ENCODE assay signal across 18 cellular contexts in genomic region chr1:172269084-172269483, GRCh38.
A peak's percentile ranks its signal among the peaks of the same experiment; 100 is the strongest.
DNase-seq lines count a peak whose midpoint lies in the region; ATAC-seq, FAIRE-seq and TF ChIP-seq lines count a peak whose summit lies in the region.
"Had no signal": no experiment of that assay in that cellular context is flagged by ENCODE, and none has a peak within 500 bp of the region (broad histone marks: within the 10 kb centered on the region; RNA-seq: fewer than 3 reads in every experiment).

No MANE protein-coding gene starts in this region.

- intact Hi-C loops in body of pancreas (cut with DNase I): no loop called here
- intact Hi-C loops in sigmoid colon (cut with DNase I): no loop called here

- H3K36me3 ChIP-seq in body of pancreas (replicated peaks in 1 of 2; ENCODE audit: insufficient read depth in 1 of 2, low read depth in 2 of 2) (no peaks in the 10 kb centered on the region), sigmoid colon (no peaks in the 10 kb centered on the region)
- H3K36me3 ChIP-seq: tibial artery had no signal

- no peaks in the 10 kb centered on the region for H3K9me3 ChIP-seq in A549
- H3K9me3 ChIP-seq in body of pancreas: no peaks in the 10 kb centered on the region
- H3K9me3 ChIP-seq in sigmoid colon: no peaks in the 10 kb centered on the region
- H3K9me3 ChIP-seq: tibial artery had no signal

- POLR2A ChIA-PET in A549 (lab: Yijun Ruan, JAX): interaction anchor here (1.3 to 1.5 kb wide), 2 partner anchors 53 to 90 kb away, joined by 10 to 18 read pairs; no protein-coding TSS in a partner anchor

- peak in 1 of 2 experiments; percentile 32 for DNase-seq in A549 (ENCODE audit: low read depth in 1 of 2, low spot score in 1 of 2)
- DNase-seq in DMS53 treated with DMSO at 0.1 percent for 48 hours (lab: John Stamatoyannopoulos, UW; ENCODE audit: unreplicated experiment): peak; percentile 52
- peak in 1 of 4 donors; percentile 26 for DNase-seq in body of pancreas
- no peak for DNase-seq in NCI-H446 (lab: John Stamatoyannopoulos, UW)
- DNase-seq in sigmoid colon: no peak
- no peak for DNase-seq in GM03348 (ENCODE audit: low spot score)
- DNase-seq in caudate nucleus (lab: John Stamatoyannopoulos, UW): no peak
- DNase-seq: activated CD8-positive, alpha-beta T cell treated with anti-CD3 and anti-CD28 coated beads, Interleukin-2, amount 10 ng/mL, durations not matched to agents 7 days and 5 days; amniotic stem cell; NCI-H187 treated with DMSO at 0.1 percent for 48 hours; NCI-H526; PC-9; stimulated activated CD4-positive, alpha-beta T cell treated with anti-CD3 and anti-CD28 coated beads, Interleukin-4, amount 100 ng/mL, for 4 hours; tibial artery had no signal

- H3K4me3 ChIP-seq in A549: no peak overlapping the region
- H3K4me3 ChIP-seq in body of pancreas: no peak overlapping the region
- H3K4me3 ChIP-seq in sigmoid colon: no peak overlapping the region
- H3K4me3 ChIP-seq: coronary artery, PC-9, tibial artery had no signal

- ATAC-seq in A549: peak; percentile 57 to 70; a peak in 4 of 6 replicates
- peak; percentile 54 for ATAC-seq in body of pancreas
- ATAC-seq: activated CD8-positive, alpha-beta T cell treated with anti-CD3 and anti-CD28 coated beads, Interleukin-2, amount 10 ng/mL, durations not matched to agents 7 days and 5 days had no signal

- TF ChIP-seq CTCF in A549 (IDR thresholded peaks at IDR 0.05) (no peak), body of pancreas (IDR thresholded peaks at IDR 0.05) (no peak), nephron (IDR thresholded peaks at IDR 0.05; ENCODE audit: unreplicated experiment in 3 of 3) (no peak), sigmoid colon (IDR thresholded peaks at IDR 0.05) (no peak)

- TF ChIP-seq EP300 in A549 (IDR thresholded peaks at IDR 0.05): no peak
- no peak for TF ChIP-seq EP300 in sigmoid colon (IDR thresholded peaks at IDR 0.05)

- CTCF ChIA-PET in A549 (lab: Yijun Ruan, JAX): interaction anchor here (0.8 to 1.2 kb wide), 3 partner anchors 13 to 283 kb away, joined by 3 to 6 read pairs (median 3); no protein-coding TSS in a partner anchor

- no peaks in the 10 kb centered on the region for H3K27me3 ChIP-seq in body of pancreas
- no peaks in the 10 kb centered on the region for H3K27me3 ChIP-seq in sigmoid colon
- H3K27me3 ChIP-seq: tibial artery had no signal

- H3K27me3 Mint-ChIP-seq in nephron (ENCODE audit: low read depth): no peaks in the 10 kb centered on the region
- H3K27me3 Mint-ChIP-seq: B cell had no signal

- no peak for TF ChIP-seq RAD21 in A549 (conservative IDR thresholded peaks at IDR 0.05 in 1 of 2, IDR thresholded peaks at IDR 0.05 in 1 of 2)

- no peaks in the 10 kb centered on the region for H3K9me3 Mint-ChIP-seq in nephron

- peaks cover 45% of the 10 kb centered on the region for H3K4me1 Mint-ChIP-seq in nephron

- H3K4me3 Mint-ChIP-seq in nephron: peak overlapping the region in 1 of 3 experiments; percentile 41
- H3K4me3 Mint-ChIP-seq: activated CD8-positive, alpha-beta T cell treated with anti-CD3 and anti-CD28 coated beads, Interleukin-2, amount 10 ng/mL, durations not matched to agents 7 days and 5 days; B cell had no signal

- peak overlapping the region; percentile 82 to 95 (median 88) for H3K27ac Mint-ChIP-seq in nephron
- H3K27ac Mint-ChIP-seq: activated CD8-positive, alpha-beta T cell treated with anti-CD3 and anti-CD28 coated beads, Interleukin-2, amount 10 ng/mL, durations not matched to agents 7 days and 5 days; B cell had no signal

- H3K27ac ChIP-seq in A549: peak overlapping the region; percentile 70 to 86
- peak overlapping the region; percentile 49 to 81 (median 64) for H3K27ac ChIP-seq in body of pancreas
- H3K27ac ChIP-seq in sigmoid colon: peak overlapping the region in 2 of 4 donors; percentile 44 to 53
- no peak overlapping the region for H3K27ac ChIP-seq in caudate nucleus (ENCODE audit: low read depth, low read length)
- H3K27ac ChIP-seq: coronary artery, epithelial cell of prostate, PC-9, tibial artery had no signal

- H3K36me3 Mint-ChIP-seq in nephron (ENCODE audit: low read depth): no peaks in the 10 kb centered on the region

- TF ChIP-seq POLR2A in A549 (IDR thresholded peaks at IDR 0.05; ENCODE audit: low read length) (no peak), body of pancreas (IDR thresholded peaks at IDR 0.05) (peak in 2 of 3 donors; percentile 17 to 18), sigmoid colon (IDR thresholded peaks at IDR 0.05) (no peak)

- 12% methylated on average over 5 of the region's 5 CpGs for WGBS in A549 (ENCODE audit: missing lambda C conversion rate)
- WGBS in body of pancreas, 2 donors: 33 to 50% methylated on average over 5 of the region's 5 CpGs
- 89 to 93% methylated on average over 5 of the region's 5 CpGs for WGBS in sigmoid colon, 2 donors

- peak overlapping the region; percentile 80 for H3K4me2 ChIP-seq in A549

- no peak for FAIRE-seq in A549 (lab: Jason Lieb, UNC)

- peaks cover 54% of the 10 kb centered on the region for H3K4me1 ChIP-seq in A549
- peaks cover 57% of the 10 kb centered on the region for H3K4me1 ChIP-seq in body of pancreas
- peaks cover 0 to 21% (median 16%) of the 10 kb centered on the region in 4 donors for H3K4me1 ChIP-seq in sigmoid colon

TF ChIP-seq in A549, 52 proteins besides CTCF, POLR2A, EP300 and RAD21:
- TF ChIP-seq GATA3 (IDR thresholded peaks at IDR 0.05; ENCODE audit: borderline replicate concordance) (no peak), CHD2 (IDR thresholded peaks at IDR 0.05; ENCODE audit: low read length, partially characterized antibody) (no peak), ELK1 (IDR thresholded peaks at IDR 0.05; ENCODE audit: low read depth, low read length) (no peak), RARB (CRISPR knock-in tag; IDR thresholded peaks at IDR 0.05) (no peak), EHF (CRISPR knock-in tag; IDR thresholded peaks at IDR 0.05) (no peak)

Comparison
In these comparisons a context has a peak if more than half of its experiments do, and no peak if none do; other contexts are left out.
1. POLR2A ChIP-seq: peak in body of pancreas (2 of 3); none in A549 (single experiment) and sigmoid colon (0 of 2).